In the genomic region with DNA sequence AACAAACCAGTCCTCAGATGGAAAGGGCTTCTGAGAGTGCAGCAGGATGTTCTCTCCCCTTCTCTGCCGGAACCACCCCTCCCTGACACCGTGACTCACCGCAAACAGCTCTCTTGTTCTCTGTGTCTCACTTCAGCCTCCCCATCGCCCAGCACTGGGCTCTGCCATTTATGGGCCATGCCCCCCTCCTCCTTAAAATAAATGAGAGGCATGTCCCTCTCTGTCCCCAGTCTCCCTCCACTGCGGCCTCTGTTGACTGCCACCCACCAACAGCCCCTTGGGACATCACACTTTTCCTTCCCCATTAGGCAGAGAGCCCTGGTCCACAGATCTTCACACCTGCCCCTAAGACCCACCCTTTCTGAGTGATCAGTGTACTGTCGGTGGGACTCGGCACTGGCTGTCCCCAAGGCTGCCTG, we compare ENCODE assay signal across 9 cellular contexts. TPM values are rescaled to one million over a fixed set of nuclear protein-coding genes. Genes with fewer than 3 reads are reported as not detected.
A peak's percentile ranks its signal among the peaks of the same experiment; 100 is the strongest.
DNase-seq lines count a peak whose midpoint lies in the region; ATAC-seq and TF ChIP-seq lines count a peak whose summit lies in the region.
"Had no signal": no experiment of that assay in that cellular context is flagged by ENCODE, and none has a peak within 500 bp of the region (broad histone marks: within the 10 kb centered on the region; RNA-seq: fewer than 3 reads in every experiment).

No MANE protein-coding gene starts in this region.

- peaks cover 8% of the 10 kb centered on the region for H3K36me3 Mint-ChIP-seq in activated CD4-positive, alpha-beta T cell treated with anti-CD3 and anti-CD28 coated beads, Interleukin-2, amount 10 ng/mL, durations not matched to agents 24 days and 14 days (ENCODE audit: low read depth)
- peaks cover 17% of the 10 kb centered on the region for H3K36me3 Mint-ChIP-seq in endothelial cell (ENCODE audit: low read depth, unreplicated experiment)

- TF ChIP-seq CTCF in endothelial cell (IDR thresholded peaks at IDR 0.05; ENCODE audit: unreplicated experiment) (no peak), ovary (IDR thresholded peaks at IDR 0.05) (no peak), upper lobe of right lung (IDR thresholded peaks at IDR 0.05) (no peak)

- H3K27ac ChIP-seq in HUES48 (ENCODE audit: low read depth, low read length) (no peak overlapping the region), ovary (no peak overlapping the region), upper lobe of right lung (peak overlapping the region; percentile 68)

- H3K27ac Mint-ChIP-seq in activated CD4-positive, alpha-beta T cell treated with anti-CD3 and anti-CD28 coated beads, Interleukin-2, amount 10 ng/mL, durations not matched to agents 24 days and 14 days: peak overlapping the region; percentile 97
- H3K27ac Mint-ChIP-seq in endothelial cell (ENCODE audit: unreplicated experiment): peak overlapping the region; percentile 54

- H3K27me3 Mint-ChIP-seq in activated CD4-positive, alpha-beta T cell treated with anti-CD3 and anti-CD28 coated beads, Interleukin-2, amount 10 ng/mL, durations not matched to agents 24 days and 14 days: no peaks in the 10 kb centered on the region
- peaks cover 36% of the 10 kb centered on the region for H3K27me3 Mint-ChIP-seq in endothelial cell (ENCODE audit: unreplicated experiment)

- H3K4me3 ChIP-seq in HUES48 (ENCODE audit: low read depth, low read length) (peak overlapping the region; percentile 71; the same call in 1 of the 2 replicates), ovary (no peak overlapping the region), upper lobe of right lung (no peak overlapping the region)
- H3K4me3 ChIP-seq: heart right ventricle had no signal

- H3K36me3 ChIP-seq in HUES48 (ENCODE audit: control insufficient read depth, insufficient read depth, low read length): peaks cover 12% of the 10 kb centered on the region; the same call in 1 of the 2 replicates
- no peaks in the 10 kb centered on the region for H3K36me3 ChIP-seq in ovary
- H3K36me3 ChIP-seq in upper lobe of right lung: no peaks in the 10 kb centered on the region

- H3K9ac ChIP-seq in HUES48 (ENCODE audit: low read depth, low read length): no peak overlapping the region

- H3K9me3 Mint-ChIP-seq in activated CD4-positive, alpha-beta T cell treated with anti-CD3 and anti-CD28 coated beads, Interleukin-2, amount 10 ng/mL, durations not matched to agents 24 days and 14 days: no peaks in the 10 kb centered on the region
- H3K9me3 Mint-ChIP-seq in endothelial cell (ENCODE audit: unreplicated experiment): no peaks in the 10 kb centered on the region

- H3K4me3 Mint-ChIP-seq in activated CD4-positive, alpha-beta T cell treated with anti-CD3 and anti-CD28 coated beads, Interleukin-2, amount 10 ng/mL, durations not matched to agents 24 days and 14 days: peak overlapping the region; percentile 84
- peak overlapping the region; percentile 61 for H3K4me3 Mint-ChIP-seq in endothelial cell (ENCODE audit: unreplicated experiment)

- H3K27me3 ChIP-seq in HUES48 (ENCODE audit: control insufficient read depth, insufficient read depth, low read length) (peaks cover 13% of the 10 kb centered on the region), ovary (no peaks in the 10 kb centered on the region), upper lobe of right lung (no peaks in the 10 kb centered on the region)

- no peak for TF ChIP-seq EP300 in ovary (IDR thresholded peaks at IDR 0.05)

- H3K4me1 Mint-ChIP-seq in activated CD4-positive, alpha-beta T cell treated with anti-CD3 and anti-CD28 coated beads, Interleukin-2, amount 10 ng/mL, durations not matched to agents 24 days and 14 days: peaks cover 49% of the 10 kb centered on the region
- peaks cover 54% of the 10 kb centered on the region for H3K4me1 Mint-ChIP-seq in endothelial cell (ENCODE audit: unreplicated experiment)

- DNase-seq in AG20443 (ENCODE audit: low spot score) (peak; percentile 73), endothelial cell (ENCODE audit: low spot score) (no peak), ovary (peak in 4 of 5 donors; percentile 27 to 55 (median 41)), upper lobe of right lung (peak; percentile 65), DMS79 (lab: John Stamatoyannopoulos, UW) (no peak)
- peak; percentile 91 for DNase-seq in activated CD4-positive, alpha-beta T cell treated with anti-CD3 and anti-CD28 coated beads, Interleukin-2, amount 10 ng/mL, durations not matched to agents 24 days and 14 days

- TF ChIP-seq POLR2A in ovary (IDR thresholded peaks at IDR 0.05): no peak

- intact Hi-C loops in activated CD4-positive, alpha-beta T cell treated with anti-CD3 and anti-CD28 coated beads, Interleukin-2, amount 10 ng/mL, durations not matched to agents 24 days and 14 days (cut with micrococcal nuclease): loop anchor here (1.0 to 10.0 kb wide), 4 partner anchors 8 to 915 kb away; a partner anchor contains a TSS
- intact Hi-C loops in ovary (cut with DNase I) (no loop called here), upper lobe of right lung (cut with DNase I) (no loop called here)

- ATAC-seq in GM19463 (IDR thresholded peaks at IDR 0.05; ENCODE audit: unreplicated experiment) (peak; percentile 87), upper lobe of right lung (peak; percentile 26)

- H3K9me3 ChIP-seq in HUES48 (ENCODE audit: control insufficient read depth, insufficient read depth, low read length) (no peaks in the 10 kb centered on the region), ovary (no peaks in the 10 kb centered on the region), upper lobe of right lung (no peaks in the 10 kb centered on the region)
- H3K9me3 ChIP-seq: heart right ventricle had no signal

- peaks cover 36% of the 10 kb centered on the region for H3K4me1 ChIP-seq in HUES48 (ENCODE audit: control insufficient read depth, insufficient read depth, low read length)
- H3K4me1 ChIP-seq in ovary (ENCODE audit: insufficient read depth): peaks cover 7% of the 10 kb centered on the region
- H3K4me1 ChIP-seq in upper lobe of right lung: peaks cover 43% of the 10 kb centered on the region

- WGBS in ovary, 3 donors: 47 to 61% (median 58%) methylated on average over 7 of the region's 7 CpGs

RNA-seq across cellular contexts. Expression of a gene that starts 6.3 kb away (rescaled TPM):
- total RNA-seq in activated CD4-positive, alpha-beta T cell treated with anti-CD3 and anti-CD28 coated beads, Interleukin-2, amount 10 ng/mL, durations not matched to agents 24 days and 14 days: 6.0 and 6.7 TPM in 2 replicates
- 14.6 TPM for total RNA-seq in endothelial cell (ENCODE audit: unreplicated experiment)
- total RNA-seq in ovary: 10 to 100 TPM; 11.9 to 22.4 (median 15.6) TPM
- 10 to 100 TPM in 1 of 2 donors, 1 to 10 TPM in 1; 5.9 to 10.2 TPM for polyA plus RNA-seq in ovary
- total RNA-seq in upper lobe of right lung: 11.3 TPM

RNA-seq across cellular contexts. Expression of a gene that starts 12.3 kb away (rescaled TPM):
- 5.4 and 6.1 TPM in 2 replicates for total RNA-seq in activated CD4-positive, alpha-beta T cell treated with anti-CD3 and anti-CD28 coated beads, Interleukin-2, amount 10 ng/mL, durations not matched to agents 24 days and 14 days
- total RNA-seq in endothelial cell (ENCODE audit: unreplicated experiment): 0.28 TPM
- total RNA-seq in ovary: under 1 TPM; 0.12 to 0.43 (median 0.27) TPM
- polyA plus RNA-seq in ovary: under 1 TPM in 1 of 2 donors, not detected in 1; 0.15 TPM
- total RNA-seq in upper lobe of right lung: 1.9 TPM

RNA-seq across cellular contexts. Expression of a gene that starts 43.8 kb away (rescaled TPM):
- total RNA-seq in activated CD4-positive, alpha-beta T cell treated with anti-CD3 and anti-CD28 coated beads, Interleukin-2, amount 10 ng/mL, durations not matched to agents 24 days and 14 days: 4.2 and 4.3 TPM in 2 replicates
- 69.4 TPM for total RNA-seq in endothelial cell (ENCODE audit: unreplicated experiment)
- 10 to 100 TPM; 14.0 to 34.7 (median 29.2) TPM for total RNA-seq in ovary
- polyA plus RNA-seq in ovary: 10 to 100 TPM in 1 of 2 donors, 1 to 10 TPM in 1; 9.9 to 26.7 TPM
- 55.1 TPM for total RNA-seq in upper lobe of right lung

Comparison
In these comparisons a context has a peak if more than half of its experiments do, and no peak if none do; other contexts are left out.
1. DNase-seq: peak in AG20443 (single experiment), activated CD4-positive, alpha-beta T cell treated with anti-CD3 and anti-CD28 coated beads, Interleukin-2, amount 10 ng/mL, durations not matched to agents 24 days and 14 days (single experiment), ovary (4 of 5) and upper lobe of right lung (single experiment); none in endothelial cell (single experiment) and DMS79 (single experiment).